ENCODE assay signal across 9 cellular contexts in genomic region chr2:84882415-84882738, GRCh38. TPM values are rescaled to one million over a fixed set of nuclear protein-coding genes. Genes with fewer than 3 reads are reported as not detected.
DNase-seq lines count a peak whose midpoint lies in the region; ATAC-seq, FAIRE-seq and TF ChIP-seq lines count a peak whose summit lies in the region.
"Had no signal": no experiment of that assay in that cellular context is flagged by ENCODE, and none has a peak within 500 bp of the region (broad histone marks: within the 10 kb centered on the region; RNA-seq: fewer than 3 reads in every experiment).

No MANE protein-coding gene starts in this region.

- H3K27me3 Mint-ChIP-seq in CD8-positive, alpha-beta T cell (ENCODE audit: low read depth) = no peaks in the 10 kb centered on the region
- H3K27me3 Mint-ChIP-seq in IgD-negative memory B cell (peaks cover 9% of the 10 kb centered on the region), astrocyte (ENCODE audit: low read depth, unreplicated experiment) (peaks cover 53% of the 10 kb centered on the region)
- peaks cover 14% of the 10 kb centered on the region in 2 donors for H3K27me3 Mint-ChIP-seq in natural killer cell treated with Interleukin-12 subunit alpha and Interleukin-12 subunit beta and Interleukin-15 and Interleukin-18, amount 100 ng/mL, for 72 hours

- peak overlapping the region; percentile 94 for H3K4me2 ChIP-seq in astrocyte (ENCODE audit: low read length)

- CTCF ChIA-PET in CD8-positive, alpha-beta T cell (lab: Charles Lee) = interaction anchor here (0.6 to 17.9 kb wide), 49 partner anchors 8 to 390 kb away, joined by 3 to 278 read pairs (median 4); partner anchors contain the start of gene TMSB10

- peaks cover 16% of the 10 kb centered on the region for H3K36me3 Mint-ChIP-seq in CD8-positive, alpha-beta T cell
- peaks cover 3% of the 10 kb centered on the region for H3K36me3 Mint-ChIP-seq in IgD-negative memory B cell
- no peaks in the 10 kb centered on the region for H3K36me3 Mint-ChIP-seq in astrocyte (ENCODE audit: low read depth, unreplicated experiment)
- H3K36me3 Mint-ChIP-seq in natural killer cell treated with Interleukin-12 subunit alpha and Interleukin-12 subunit beta and Interleukin-15 and Interleukin-18, amount 100 ng/mL, for 72 hours = no peaks in the 10 kb centered on the region

- H3K9ac ChIP-seq in astrocyte (ENCODE audit: low read length) = no peak overlapping the region

- no peak for DNase-seq in CD8-positive, alpha-beta T cell
- DNase-seq in astrocyte (ENCODE audit: low read depth) (no peak), NCI-H1105 (lab: John Stamatoyannopoulos, UW) (no peak), NCI-H2107 (lab: John Stamatoyannopoulos, UW) (no peak), NCI-H2171 (lab: John Stamatoyannopoulos, UW) (no peak)
- DNase-seq in natural killer cell treated with Interleukin-12 subunit alpha and Interleukin-12 subunit beta and Interleukin-15 and Interleukin-18, amount 100 ng/mL, for 72 hours (ENCODE audit: low spot score) = no peak
- DNase-seq: NCI-H187 treated with DMSO at 0.1 percent for 48 hours had no signal

- no peak for ATAC-seq in CD8-positive, alpha-beta T cell
- no peak for ATAC-seq in natural killer cell treated with Interleukin-12 subunit alpha and Interleukin-12 subunit beta and Interleukin-15 and Interleukin-18, amount 100 ng/mL, for 72 hours
- ATAC-seq in HG03108 (IDR thresholded peaks at IDR 0.05; ENCODE audit: unreplicated experiment) = no peak

- peak overlapping the region; percentile 93 for H3K4me3 Mint-ChIP-seq in CD8-positive, alpha-beta T cell
- H3K4me3 Mint-ChIP-seq in IgD-negative memory B cell (peak overlapping the region; percentile 85 to 95 (median 92)), astrocyte (ENCODE audit: unreplicated experiment) (peak overlapping the region; percentile 86)
- H3K4me3 Mint-ChIP-seq in natural killer cell treated with Interleukin-12 subunit alpha and Interleukin-12 subunit beta and Interleukin-15 and Interleukin-18, amount 100 ng/mL, for 72 hours = peak overlapping the region; percentile 89

- H3K9me3 ChIP-seq in CD8-positive, alpha-beta T cell (ENCODE audit: low read length) = no peaks in the 10 kb centered on the region
- H3K9me3 ChIP-seq in astrocyte (ENCODE audit: insufficient read depth, low read depth, low read length) = no peaks in the 10 kb centered on the region

- H3K27ac ChIP-seq in CD8-positive, alpha-beta T cell (ENCODE audit: low read depth, low read length) = peak overlapping the region; percentile 79
- no peak overlapping the region for H3K27ac ChIP-seq in astrocyte (ENCODE audit: low read depth, low read length)

- peaks cover 24% of the 10 kb centered on the region for H3K4me1 ChIP-seq in CD8-positive, alpha-beta T cell (ENCODE audit: insufficient read depth, low read length)
- peaks cover 21% of the 10 kb centered on the region for H3K4me1 ChIP-seq in astrocyte (ENCODE audit: insufficient read depth, low read length)

- no peaks in the 10 kb centered on the region for H3K27me3 ChIP-seq in CD8-positive, alpha-beta T cell (ENCODE audit: insufficient read depth, low read length)
- H3K27me3 ChIP-seq in astrocyte (ENCODE audit: insufficient read depth, low read length) = peaks cover 30% of the 10 kb centered on the region

- POLR2A ChIA-PET in CD8-positive, alpha-beta T cell (lab: Charles Lee) = interaction anchor here (0.7 to 6.4 kb wide), 14 partner anchors 8 to 445 kb away, joined by 3 to 72 read pairs (median 4); partner anchors contain the start of gene TMSB10

- no peaks in the 10 kb centered on the region for H3K36me3 ChIP-seq in CD8-positive, alpha-beta T cell (ENCODE audit: insufficient read depth, low read length)
- H3K36me3 ChIP-seq in astrocyte (ENCODE audit: insufficient read depth, low read length) = no peaks in the 10 kb centered on the region

- no peak overlapping the region for H2AFZ ChIP-seq in astrocyte (ENCODE audit: low read depth, low read length)

- H3K9me3 Mint-ChIP-seq in CD8-positive, alpha-beta T cell = no peaks in the 10 kb centered on the region
- H3K9me3 Mint-ChIP-seq in IgD-negative memory B cell (no peaks in the 10 kb centered on the region), astrocyte (ENCODE audit: unreplicated experiment) (no peaks in the 10 kb centered on the region)
- H3K9me3 Mint-ChIP-seq in natural killer cell treated with Interleukin-12 subunit alpha and Interleukin-12 subunit beta and Interleukin-15 and Interleukin-18, amount 100 ng/mL, for 72 hours = no peaks in the 10 kb centered on the region

- H3K4me1 Mint-ChIP-seq in CD8-positive, alpha-beta T cell (ENCODE audit: low read depth) = peaks cover 68% of the 10 kb centered on the region
- H3K4me1 Mint-ChIP-seq in IgD-negative memory B cell = peaks cover 18 to 24% (median 21%) of the 10 kb centered on the region in 3 donors
- H3K4me1 Mint-ChIP-seq in astrocyte (ENCODE audit: low read depth, unreplicated experiment) = peaks cover 16% of the 10 kb centered on the region
- H3K4me1 Mint-ChIP-seq in natural killer cell treated with Interleukin-12 subunit alpha and Interleukin-12 subunit beta and Interleukin-15 and Interleukin-18, amount 100 ng/mL, for 72 hours (ENCODE audit: low read depth in 2 of 2) = peaks cover 35 to 44% of the 10 kb centered on the region in 2 donors

- intact Hi-C loops in CD8-positive, alpha-beta T cell (cut with DNase I, micrococcal nuclease) = loop anchor here (1.0 to 10.0 kb wide), 7 partner anchors 17 to 423 kb away; partner anchors contain the start of genes DNAH6 (in 1 of the 2) and SUCLG1 (in 1 of the 2)

- peak overlapping the region; percentile 93 for H3K27ac Mint-ChIP-seq in CD8-positive, alpha-beta T cell
- peak overlapping the region; percentile 49 to 94 (median 87) for H3K27ac Mint-ChIP-seq in IgD-negative memory B cell
- peak overlapping the region; percentile 50 for H3K27ac Mint-ChIP-seq in astrocyte (ENCODE audit: unreplicated experiment)
- peak overlapping the region; percentile 75 to 80 for H3K27ac Mint-ChIP-seq in natural killer cell treated with Interleukin-12 subunit alpha and Interleukin-12 subunit beta and Interleukin-15 and Interleukin-18, amount 100 ng/mL, for 72 hours

- H3K4me3 ChIP-seq in CD8-positive, alpha-beta T cell (ENCODE audit: low read depth, low read length) = no peak overlapping the region
- H3K4me3 ChIP-seq in astrocyte (ENCODE audit: insufficient read depth, low read depth, low read length) = no peak overlapping the region

- H4K20me1 ChIP-seq in astrocyte (ENCODE audit: insufficient read depth, low read length) = no peaks in the 10 kb centered on the region

- no peaks in the 10 kb centered on the region for H3K79me2 ChIP-seq in astrocyte (ENCODE audit: insufficient read depth, low read length)

- TF ChIP-seq CTCF in CD8-positive, alpha-beta T cell (IDR thresholded peaks at IDR 0.05) = no peak
- no peak for TF ChIP-seq CTCF in astrocyte (IDR thresholded peaks at IDR 0.05; ENCODE audit: insufficient read depth, low read depth, low read length)

- FAIRE-seq in astrocyte (lab: Jason Lieb, UNC) = no peak

RNA-seq across cellular contexts. Expression of gene TRABD2A, which starts 1.5 kb away (rescaled TPM):
- total RNA-seq in CD8-positive, alpha-beta T cell = 100 to 1,000 TPM; 138 to 142 TPM
- 5.7 TPM for polyA plus RNA-seq in IgD-negative memory B cell
- total RNA-seq in astrocyte = 2.6 and 3.2 TPM in 2 replicates
- 10 to 100 TPM in 1 of 2 donors, 1 to 10 TPM in 1; 6.6 to 18.3 TPM for total RNA-seq in natural killer cell treated with Interleukin-12 subunit alpha and Interleukin-12 subunit beta and Interleukin-15 and Interleukin-18, amount 100 ng/mL, for 72 hours

RNA-seq across cellular contexts. Expression of gene TMSB10, which starts 23.1 kb away (rescaled TPM):
- 1,000 to 10,000 TPM; 1,479 to 1,577 TPM for total RNA-seq in CD8-positive, alpha-beta T cell
- polyA plus RNA-seq in IgD-negative memory B cell = 6,394 TPM
- total RNA-seq in astrocyte = 2,866 and 3,439 TPM in 2 replicates
- total RNA-seq in natural killer cell treated with Interleukin-12 subunit alpha and Interleukin-12 subunit beta and Interleukin-15 and Interleukin-18, amount 100 ng/mL, for 72 hours = 1,000 to 10,000 TPM; 1,502 to 3,073 TPM

Comparison
In these comparisons a context has a peak if more than half of its experiments do, and no peak if none do; other contexts are left out.
1. RNA of gene TRABD2A, which starts 1.5 kb away (total RNA-seq): 138 to 142 TPM in CD8-positive, alpha-beta T cell; 6.6 to 18.3 TPM in natural killer cell treated with Interleukin-12 subunit alpha and Interleukin-12 subunit beta and Interleukin-15 and Interleukin-18, amount 100 ng/mL, for 72 hours and 2.6 to 3.2 TPM in astrocyte; every median in the first group is over 4 times any median in the second.
2. Peak in every context shown above with its lines, with median percentiles within 50 percentile points of each other: H3K27ac Mint-ChIP-seq and H3K4me3 Mint-ChIP-seq.